Comparison of ENCODE assay signal across 1 cellular context in genomic region chr3:38479431-38480092, GRCh38.
A peak's percentile ranks its signal among the peaks of the same experiment; 100 is the strongest.
TF ChIP-seq lines count a peak whose summit lies in the region.

No MANE protein-coding gene starts in this region.

TF ChIP-seq in K562, 482 proteins besides CTCF, POLR2A, EP300 and RAD21 (continued from another document):
- TF ChIP-seq YY1 (IDR thresholded peaks at IDR 0.05; ENCODE audit: borderline replicate concordance in 1 of 3, control insufficient read depth in 1 of 3, extremely low read depth in 1 of 3, insufficient read depth in 3 of 3, insufficient read length in 1 of 3, insufficient replicate concordance in 2 of 3, low read depth in 1 of 3, low read length in 2 of 3), result peak in 1 of 3 experiments; percentile 64
- TF ChIP-seq E2F1 (CRISPR knock-in tag; IDR thresholded peaks at IDR 0.05), result no peak
- 0 out of 2 replicates have a peak, but pooled peaks have one; percentile 17 for TF ChIP-seq USF1 (CRISPR knock-in tag; IDR thresholded peaks at IDR 0.05)
- TF ChIP-seq MYNN (IDR thresholded peaks at IDR 0.05), result 0 out of 2 replicates have a peak, but pooled peaks have one; percentile 17
- no peak for TF ChIP-seq MYNN (CRISPR knock-in tag; IDR thresholded peaks at IDR 0.05)
- TF ChIP-seq C11orf30 (IDR thresholded peaks at IDR 0.05; ENCODE audit: low read depth), result peak; percentile 61
- TF ChIP-seq STAG1 (CRISPR knock-in tag; IDR thresholded peaks at IDR 0.05; ENCODE audit: borderline replicate concordance), result peak; percentile 45; the same call in 1 of the 2 replicates
- 0 out of 2 replicates have a peak, but pooled peaks have one; percentile 36 for TF ChIP-seq HDGF (IDR thresholded peaks at IDR 0.05)
- TF ChIP-seq DEAF1 (CRISPR knock-in tag; IDR thresholded peaks at IDR 0.05), result peak; percentile 76
- TF ChIP-seq ZMIZ1 (IDR thresholded peaks at IDR 0.05; ENCODE audit: low read depth in 2 of 2, low read length in 2 of 2), result no peak
